Comparison of ENCODE assay signal across 15 cellular contexts in the genomic region with DNA sequence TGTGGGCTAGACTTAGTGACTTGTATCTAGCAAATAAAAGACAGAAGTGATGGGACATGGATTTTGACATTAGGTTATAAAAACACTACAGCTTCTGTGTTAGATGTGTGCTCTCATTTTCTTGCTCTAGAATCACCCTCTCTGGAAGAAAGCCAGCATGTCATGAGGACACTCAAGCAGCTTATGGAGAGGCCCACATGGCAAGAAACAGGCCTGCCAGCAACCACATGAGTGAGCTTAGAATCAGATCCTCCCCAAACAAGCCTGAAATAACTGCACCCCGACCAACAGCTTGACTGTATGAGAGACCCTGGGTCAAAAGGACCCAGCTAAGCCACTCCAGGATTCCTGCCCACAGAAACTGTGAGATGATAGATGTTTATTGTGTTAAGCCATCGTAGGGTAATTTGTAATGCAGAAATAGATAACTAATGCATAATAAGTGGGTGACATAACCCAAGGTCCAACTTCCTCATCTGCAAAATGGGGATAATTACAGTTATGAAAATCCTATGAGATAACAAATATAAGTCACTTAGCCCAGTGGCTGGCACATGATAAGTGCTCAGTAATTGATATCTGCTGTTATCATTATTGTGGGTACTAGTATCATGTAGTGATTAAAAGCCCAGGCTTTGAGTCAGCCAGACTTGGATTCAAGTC.
DNase-seq lines count a peak whose midpoint lies in the region; TF ChIP-seq lines count a peak whose summit lies in the region.
"Had no signal": no experiment of that assay in that cellular context is flagged by ENCODE, and none has a peak within 500 bp of the region (broad histone marks: within the 10 kb centered on the region; RNA-seq: fewer than 3 reads in every experiment).

No MANE protein-coding gene starts in this region.

- H3K36me3 ChIP-seq in uterus = no peaks in the 10 kb centered on the region
- H3K36me3 ChIP-seq: colonic mucosa, suprapubic skin had no signal

- DNase-seq in EH (ENCODE audit: low read depth) (peak; percentile 53), NCI-H2196 treated with DMSO at 0.1 percent for 48 hours (lab: John Stamatoyannopoulos, UW; ENCODE audit: unreplicated experiment) (peak; percentile 43), erythroblast (lab: John Stamatoyannopoulos, UW) (peak; percentile 13 to 17), myocyte (ENCODE audit: low read depth) (peak; percentile 65), NCI-H226 (no peak), uterus (no peak), HT-29 (ENCODE audit: low spot score) (no peak)
- no peak for DNase-seq in stimulated activated CD4-positive, alpha-beta T cell treated with anti-CD3 and anti-CD28 coated beads, Interleukin-4, amount 100 ng/mL, for 24 hours
- DNase-seq: activated T-cell treated with anti-CD3 and anti-CD28 coated beads, Interleukin-2, amount 50 U/mL, for 1 hour; CD8-positive, alpha-beta memory T cell; colonic mucosa; nephron progenitor cell; stimulated activated CD4-positive, alpha-beta T cell treated with anti-CD3 and anti-CD28 coated beads, Interleukin-4, amount 100 ng/mL, for 1 hour; T-helper 2 cell had no signal

- H3K4me1 ChIP-seq in uterus = no peaks in the 10 kb centered on the region
- H3K4me1 ChIP-seq: colonic mucosa had no signal

- no peaks in the 10 kb centered on the region for H3K9me3 ChIP-seq in uterus
- H3K9me3 ChIP-seq: colonic mucosa, suprapubic skin had no signal

- TF ChIP-seq POLR2A in erythroblast (IDR thresholded peaks at IDR 0.05; ENCODE audit: low read length) (no peak), uterus (IDR thresholded peaks at IDR 0.05) (no peak)

- no peak overlapping the region for H3K4me3 ChIP-seq in uterus
- H3K4me3 ChIP-seq: colonic mucosa, suprapubic skin had no signal

- no peaks in the 10 kb centered on the region for H3K27me3 ChIP-seq in uterus
- H3K27me3 ChIP-seq: colonic mucosa, suprapubic skin had no signal

- TF ChIP-seq CTCF in uterus (IDR thresholded peaks at IDR 0.05) = no peak

- H3K27ac ChIP-seq in uterus = no peak overlapping the region
- H3K27ac ChIP-seq: colonic mucosa, suprapubic skin had no signal

- intact Hi-C loops in uterus (cut with DNase I; ENCODE audit: low total_unique reads) = no loop called here

Comparison
In these comparisons a context has a peak if more than half of its experiments do, and no peak if none do; other contexts are left out.
1. DNase-seq: peak in EH (single experiment), NCI-H2196 treated with DMSO at 0.1 percent for 48 hours (single experiment), erythroblast (2 of 2) and myocyte (single experiment); none in NCI-H226 (single experiment), uterus (0 of 2), stimulated activated CD4-positive, alpha-beta T cell treated with anti-CD3 and anti-CD28 coated beads, Interleukin-4, amount 100 ng/mL, for 24 hours (single experiment) and HT-29 (single experiment).